In the genomic region with DNA sequence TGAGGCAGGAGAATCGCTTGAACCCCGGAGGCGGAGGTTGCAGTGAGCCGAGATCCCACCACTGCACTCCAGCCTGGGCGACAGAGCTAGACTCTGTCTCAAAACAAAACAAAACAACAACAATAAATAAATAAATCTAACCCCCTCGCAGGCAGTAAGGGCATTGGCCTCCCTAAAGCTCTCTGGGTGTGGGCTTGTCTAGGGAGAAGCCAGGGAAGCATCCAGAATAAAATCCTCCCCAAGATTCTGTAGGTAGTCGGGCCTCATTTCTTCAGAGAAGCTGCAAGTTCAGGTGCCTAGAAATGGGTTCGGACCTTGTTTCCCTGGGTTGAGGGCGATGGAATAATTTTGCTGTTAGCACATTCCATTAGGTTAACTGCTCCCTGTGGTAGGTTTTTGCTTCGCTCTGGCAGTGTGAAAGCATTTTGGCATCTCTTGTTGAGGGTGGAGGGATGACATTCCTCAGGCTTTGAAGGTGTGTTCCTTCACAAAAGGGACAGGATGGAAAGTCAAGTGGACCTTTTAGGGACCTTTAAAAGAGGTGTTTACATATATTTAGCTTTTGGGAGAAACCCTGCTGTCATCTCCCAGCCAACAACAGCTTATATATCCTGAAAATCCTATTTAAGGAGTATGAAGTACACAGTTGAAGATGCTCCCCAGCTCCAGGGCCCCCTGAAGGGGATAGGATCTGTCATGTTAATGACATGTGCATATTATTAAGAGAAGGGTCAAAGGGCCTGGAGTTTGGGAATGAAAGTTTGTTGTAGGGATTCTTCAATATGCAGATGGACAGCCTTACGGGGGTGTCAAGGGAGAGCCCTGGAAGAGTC, we compare ENCODE assay signal across 26 cellular contexts. TPM values are rescaled to one million over a fixed set of nuclear protein-coding genes. Genes with fewer than 3 reads are reported as not detected.
"Had no signal": no experiment of that assay in that cellular context is flagged by ENCODE, and none has a peak within 500 bp of the region (broad histone marks: within the 10 kb centered on the region; RNA-seq: fewer than 3 reads in every experiment).

No MANE protein-coding gene starts in this region.

- H3K9me3 ChIP-seq: tibial artery had no signal

- H3K4me3 Mint-ChIP-seq: activated B cell treated with CpG ODN at 0.5 μM for 24 hours; activated CD4-positive, alpha-beta memory T cell treated with anti-CD3 and anti-CD28 coated beads for 36 hours; activated CD4-positive, alpha-beta T cell treated with anti-CD3 and anti-CD28 coated beads for 36 hours; activated naive CD4-positive, alpha-beta T cell treated with anti-CD3 and anti-CD28 coated beads for 36 hours; activated naive CD8-positive, alpha-beta T cell treated with anti-CD3 and anti-CD28 coated beads, Interleukin-2, amount 10 ng/mL, durations not matched to agents 7 days and 5 days; nephron progenitor cell; stimulated activated effector memory CD8-positive, alpha-beta T cell treated with anti-CD3 and anti-CD28 coated beads, Interleukin-12 subunit alpha, Interleukin-12 subunit beta, amount 100 ng/mL, for 72 hours; stimulated activated naive CD8-positive, alpha-beta T cell treated with anti-CD3 and anti-CD28 coated beads, Interleukin-15, amount 100 ng/mL, for 72 hours had no signal

- H3K36me3 ChIP-seq: heart right ventricle, tibial artery had no signal

- DNase-seq: activated B cell treated with CpG ODN at 0.5 μM for 24 hours; activated CD4-positive, alpha-beta memory T cell treated with anti-CD3 and anti-CD28 coated beads for 36 hours; activated CD4-positive, alpha-beta T cell treated with anti-CD3 and anti-CD28 coated beads for 36 hours; activated naive CD4-positive, alpha-beta T cell treated with anti-CD3 and anti-CD28 coated beads for 36 hours; activated naive CD8-positive, alpha-beta T cell treated with anti-CD3 and anti-CD28 coated beads, Interleukin-2, amount 10 ng/mL, durations not matched to agents 7 days and 5 days; activated T-cell treated with anti-CD3 and anti-CD28 coated beads, Interleukin-2, amount 50 U/mL, for 48 hours; amniotic stem cell; cerebellar nuclear complex; foreskin fibroblast; heart right ventricle; islet precursor cell; left cardiac atrium; nephron progenitor cell; nucleus accumbens; small intestine; stimulated activated CD4-positive, alpha-beta T cell treated with anti-CD3 and anti-CD28 coated beads, Interleukin-2, amount 100 ng/mL, for 24 hours; stimulated activated naive CD8-positive, alpha-beta T cell treated with anti-CD3 and anti-CD28 coated beads, Interleukin-15, amount 100 ng/mL, for 72 hours; T-helper 9 cell; tibial artery had no signal

- H3K27me3 Mint-ChIP-seq: activated CD4-positive, alpha-beta T cell treated with anti-CD3 and anti-CD28 coated beads for 36 hours; activated naive CD8-positive, alpha-beta T cell treated with anti-CD3 and anti-CD28 coated beads, Interleukin-2, amount 10 ng/mL, durations not matched to agents 7 days and 5 days; stimulated activated naive CD8-positive, alpha-beta T cell treated with anti-CD3 and anti-CD28 coated beads, Interleukin-15, amount 100 ng/mL, for 72 hours had no signal

- H3K36me3 Mint-ChIP-seq: activated CD4-positive, alpha-beta memory T cell treated with anti-CD3 and anti-CD28 coated beads for 36 hours; activated naive CD8-positive, alpha-beta T cell treated with anti-CD3 and anti-CD28 coated beads, Interleukin-2, amount 10 ng/mL, durations not matched to agents 7 days and 5 days; stimulated activated effector memory CD8-positive, alpha-beta T cell treated with anti-CD3 and anti-CD28 coated beads, Interleukin-12 subunit alpha, Interleukin-12 subunit beta, amount 100 ng/mL, for 72 hours had no signal

- H3K27ac Mint-ChIP-seq: activated B cell treated with CpG ODN at 0.5 μM for 24 hours; activated CD4-positive, alpha-beta memory T cell treated with anti-CD3 and anti-CD28 coated beads for 36 hours; activated CD4-positive, alpha-beta T cell treated with anti-CD3 and anti-CD28 coated beads for 36 hours; activated naive CD4-positive, alpha-beta T cell treated with anti-CD3 and anti-CD28 coated beads for 36 hours; activated naive CD8-positive, alpha-beta T cell treated with anti-CD3 and anti-CD28 coated beads, Interleukin-2, amount 10 ng/mL, durations not matched to agents 7 days and 5 days; nephron progenitor cell; stimulated activated effector memory CD8-positive, alpha-beta T cell treated with anti-CD3 and anti-CD28 coated beads, Interleukin-12 subunit alpha, Interleukin-12 subunit beta, amount 100 ng/mL, for 72 hours; stimulated activated naive CD8-positive, alpha-beta T cell treated with anti-CD3 and anti-CD28 coated beads, Interleukin-15, amount 100 ng/mL, for 72 hours had no signal

- H3K9me3 Mint-ChIP-seq: stimulated activated effector memory CD8-positive, alpha-beta T cell treated with anti-CD3 and anti-CD28 coated beads, Interleukin-12 subunit alpha, Interleukin-12 subunit beta, amount 100 ng/mL, for 72 hours had no signal

- H3K4me1 Mint-ChIP-seq: activated B cell treated with CpG ODN at 0.5 μM for 24 hours; activated CD4-positive, alpha-beta T cell treated with anti-CD3 and anti-CD28 coated beads for 36 hours; activated naive CD8-positive, alpha-beta T cell treated with anti-CD3 and anti-CD28 coated beads, Interleukin-2, amount 10 ng/mL, durations not matched to agents 7 days and 5 days; stimulated activated effector memory CD8-positive, alpha-beta T cell treated with anti-CD3 and anti-CD28 coated beads, Interleukin-12 subunit alpha, Interleukin-12 subunit beta, amount 100 ng/mL, for 72 hours; stimulated activated naive CD8-positive, alpha-beta T cell treated with anti-CD3 and anti-CD28 coated beads, Interleukin-15, amount 100 ng/mL, for 72 hours had no signal

- H3K4me3 ChIP-seq: coronary artery, heart right ventricle, tibial artery had no signal

- H3K27ac ChIP-seq: coronary artery, heart right ventricle, parathyroid adenoma, tibial artery had no signal

- H3K9ac ChIP-seq: parathyroid adenoma had no signal

- H3K4me1 ChIP-seq: heart right ventricle, parathyroid adenoma, tibial artery had no signal

RNA-seq across cellular contexts. Expression of gene MYCN, which starts 17.7 kb away (rescaled TPM):
- total RNA-seq: activated B cell treated with CpG ODN at 0.5 μM for 24 hours; activated naive CD8-positive, alpha-beta T cell treated with anti-CD3 and anti-CD28 coated beads, Interleukin-2, amount 10 ng/mL, durations not matched to agents 7 days and 5 days; bronchial epithelial cell; fibroblast of lung; myocyte; T-helper 1 cell treated with Interleukin-12 subunit alpha and Interleukin-12 subunit beta and Interleukin-4 antibody, amounts not matched to agents 30 ng/mL and 1 ng/mL, for 36 hours had no signal
- polyA plus RNA-seq: fibroblast of lung had no signal
